Comparison of ENCODE assay signal across 2 cellular contexts in the genomic region with DNA sequence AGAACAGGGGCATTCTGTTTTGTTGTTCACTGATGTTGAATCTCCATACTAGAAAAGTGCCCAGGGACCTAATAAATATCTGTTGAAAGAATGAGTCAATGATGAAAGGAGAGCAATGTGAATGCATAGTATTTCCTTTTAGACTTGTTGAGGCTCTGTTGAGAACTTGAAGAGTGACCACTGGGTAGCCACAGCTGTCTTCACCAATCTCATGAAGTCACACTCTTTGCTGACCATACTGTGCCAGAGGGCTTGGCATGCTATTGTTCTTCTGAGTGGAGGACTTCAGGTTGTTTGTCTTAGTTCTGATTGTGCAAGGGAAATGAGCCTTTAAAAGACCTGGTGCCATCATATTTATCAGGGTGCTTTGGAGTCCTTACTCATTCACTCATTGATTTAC.
TF ChIP-seq lines count a peak whose summit lies in the region.

No MANE protein-coding gene starts in this region.

TF ChIP-seq in SK-N-SH, 30 proteins besides CTCF, POLR2A, EP300 and RAD21:
- TF ChIP-seq SMC3 (IDR thresholded peaks at IDR 0.05; ENCODE audit: low read depth, low read length) = no peak
- no peak for TF ChIP-seq RCOR1 (IDR thresholded peaks at IDR 0.05; ENCODE audit: low read length)
- TF ChIP-seq GATA2 (CRISPR knock-in tag; IDR thresholded peaks at IDR 0.05) = no peak
- TF ChIP-seq PBX3 (IDR thresholded peaks at IDR 0.05) = 0 out of 2 replicates have a peak, but pooled peaks have one; percentile 7
- TF ChIP-seq CHD2 (IDR thresholded peaks at IDR 0.05; ENCODE audit: low read length, partially characterized antibody) = no peak
- no peak for TF ChIP-seq TEAD4 (IDR thresholded peaks at IDR 0.05; ENCODE audit: borderline replicate concordance, insufficient read depth)
TF ChIP-seq in SK-N-SH: peak in this region for 1.

TF ChIP-seq in SK-N-SH treated with all-trans-retinoic acid at 6 μM for 48 hours, 23 proteins besides CTCF, POLR2A, EP300 and RAD21:
- no peak for TF ChIP-seq SNAI2 (CRISPR knock-in tag; IDR thresholded peaks at IDR 0.05)
- no peak for TF ChIP-seq ZNF565 (CRISPR knock-in tag; conservative IDR thresholded peaks at IDR 0.05; ENCODE audit: low read depth)
- no peak for TF ChIP-seq TCF4 (CRISPR knock-in tag; IDR thresholded peaks at IDR 0.05; ENCODE audit: borderline replicate concordance)
- no peak for TF ChIP-seq ZNF70 (CRISPR knock-in tag; IDR thresholded peaks at IDR 0.05)
- TF ChIP-seq, protein P1, sequence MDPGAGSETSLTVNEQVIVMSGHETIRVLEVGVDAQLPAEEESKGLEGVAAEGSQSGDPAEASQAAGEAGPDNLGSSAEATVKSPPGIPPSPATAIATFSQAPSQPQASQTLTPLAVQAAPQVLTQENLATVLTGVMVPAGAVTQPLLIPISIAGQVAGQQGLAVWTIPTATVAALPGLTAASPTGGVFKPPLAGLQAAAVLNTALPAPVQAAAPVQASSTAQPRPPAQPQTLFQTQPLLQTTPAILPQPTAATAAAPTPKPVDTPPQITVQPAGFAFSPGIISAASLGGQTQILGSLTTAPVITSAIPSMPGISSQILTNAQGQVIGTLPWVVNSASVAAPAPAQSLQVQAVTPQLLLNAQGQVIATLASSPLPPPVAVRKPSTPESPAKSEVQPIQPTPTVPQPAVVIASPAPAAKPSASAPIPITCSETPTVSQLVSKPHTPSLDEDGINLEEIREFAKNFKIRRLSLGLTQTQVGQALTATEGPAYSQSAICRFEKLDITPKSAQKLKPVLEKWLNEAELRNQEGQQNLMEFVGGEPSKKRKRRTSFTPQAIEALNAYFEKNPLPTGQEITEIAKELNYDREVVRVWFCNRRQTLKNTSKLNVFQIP (CRISPR knock-in tag; IDR thresholded peaks at IDR 0.05; ENCODE audit: borderline replicate concordance, low read depth) = no peak
- TF ChIP-seq BACH2 (CRISPR knock-in tag; IDR thresholded peaks at IDR 0.05; ENCODE audit: borderline replicate concordance) = no peak
- no peak for TF ChIP-seq ISL1 (CRISPR knock-in tag; IDR thresholded peaks at IDR 0.05)
- TF ChIP-seq TSHZ2 (CRISPR knock-in tag; IDR thresholded peaks at IDR 0.05) = no peak
- no peak for TF ChIP-seq ZNF8 (CRISPR knock-in tag; IDR thresholded peaks at IDR 0.05)
- TF ChIP-seq ZFP30 (CRISPR knock-in tag; IDR thresholded peaks at IDR 0.05) = no peak
- TF ChIP-seq TOX (CRISPR knock-in tag; IDR thresholded peaks at IDR 0.05; ENCODE audit: borderline replicate concordance) = no peak
- TF ChIP-seq, protein P2, sequence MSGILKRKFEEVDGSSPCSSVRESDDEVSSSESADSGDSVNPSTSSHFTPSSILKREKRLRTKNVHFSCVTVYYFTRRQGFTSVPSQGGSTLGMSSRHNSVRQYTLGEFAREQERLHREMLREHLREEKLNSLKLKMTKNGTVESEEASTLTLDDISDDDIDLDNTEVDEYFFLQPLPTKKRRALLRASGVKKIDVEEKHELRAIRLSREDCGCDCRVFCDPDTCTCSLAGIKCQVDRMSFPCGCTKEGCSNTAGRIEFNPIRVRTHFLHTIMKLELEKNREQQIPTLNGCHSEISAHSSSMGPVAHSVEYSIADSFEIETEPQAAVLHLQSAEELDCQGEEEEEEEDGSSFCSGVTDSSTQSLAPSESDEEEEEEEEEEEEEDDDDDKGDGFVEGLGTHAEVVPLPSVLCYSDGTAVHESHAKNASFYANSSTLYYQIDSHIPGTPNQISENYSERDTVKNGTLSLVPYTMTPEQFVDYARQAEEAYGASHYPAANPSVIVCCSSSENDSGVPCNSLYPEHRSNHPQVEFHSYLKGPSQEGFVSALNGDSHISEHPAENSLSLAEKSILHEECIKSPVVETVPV (CRISPR knock-in tag; IDR thresholded peaks at IDR 0.05) = no peak
- TF ChIP-seq PPARA (CRISPR knock-in tag; IDR thresholded peaks at IDR 0.05; ENCODE audit: borderline replicate concordance) = no peak
- TF ChIP-seq ZC3H10 (CRISPR knock-in tag; IDR thresholded peaks at IDR 0.05) = no peak
- no peak for TF ChIP-seq RARB (CRISPR knock-in tag; IDR thresholded peaks at IDR 0.05)
- TF ChIP-seq GLIS3 (CRISPR knock-in tag; IDR thresholded peaks at IDR 0.05) = no peak
- TF ChIP-seq ARNTL (CRISPR knock-in tag; IDR thresholded peaks at IDR 0.05; ENCODE audit: borderline replicate concordance, low read depth) = no peak
- no peak for TF ChIP-seq ZFP3 (CRISPR knock-in tag; IDR thresholded peaks at IDR 0.05)
- TF ChIP-seq OSR1 (CRISPR knock-in tag; IDR thresholded peaks at IDR 0.05) = no peak
